ENCODE assay signal across 13 cellular contexts in the genomic region with DNA sequence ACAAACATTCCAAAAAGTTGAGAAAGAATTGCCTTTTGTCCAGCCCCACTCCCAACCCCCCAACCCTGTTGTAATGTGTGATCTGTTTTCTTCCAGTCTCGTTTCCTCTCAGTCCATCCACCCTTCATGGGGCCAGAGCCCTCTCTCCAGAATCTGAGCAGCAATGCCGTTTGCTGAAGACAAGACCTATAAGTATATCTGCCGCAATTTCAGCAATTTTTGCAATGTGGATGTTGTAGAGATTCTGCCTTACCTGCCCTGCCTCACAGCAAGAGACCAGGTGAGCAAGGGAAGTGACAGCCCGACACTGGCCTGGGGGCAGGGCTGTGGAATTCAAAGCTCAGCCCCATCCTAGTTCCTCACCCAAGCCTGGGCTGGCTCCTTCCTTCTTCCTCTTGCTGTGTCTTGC. TPM values are rescaled to one million over a fixed set of nuclear protein-coding genes. Genes with fewer than 3 reads are reported as not detected.
A peak's percentile ranks its signal among the peaks of the same experiment; 100 is the strongest.
DNase-seq lines count a peak whose midpoint lies in the region; ATAC-seq, FAIRE-seq and TF ChIP-seq lines count a peak whose summit lies in the region.
"Had no signal": no experiment of that assay in that cellular context is flagged by ENCODE, and none has a peak within 500 bp of the region (broad histone marks: within the 10 kb centered on the region; RNA-seq: fewer than 3 reads in every experiment).

No MANE protein-coding gene starts in this region.

- H3K27ac ChIP-seq in A549 (peak overlapping the region in 1 of 2 experiments; percentile 14; a peak in 1 of 6 replicates), DND-41 (ENCODE audit: low read length) (no peak overlapping the region), left lung (peak overlapping the region in 1 of 2 donors; percentile 28)
- H3K27ac ChIP-seq: cardiac muscle cell, gastroesophageal sphincter, VCaP had no signal

- peaks cover 5% of the 10 kb centered on the region for H3K4me1 Mint-ChIP-seq in activated CD8-positive, alpha-beta T cell treated with anti-CD3 and anti-CD28 coated beads for 36 hours (ENCODE audit: low read depth)

- no peak for FAIRE-seq in A549 (lab: Jason Lieb, UNC)

- no peaks in the 10 kb centered on the region for H3K9me3 Mint-ChIP-seq in activated CD8-positive, alpha-beta T cell treated with anti-CD3 and anti-CD28 coated beads for 36 hours
- H3K9me3 Mint-ChIP-seq: stimulated activated memory B cell treated with anti-CD40 and anti-IgM and Interleukin-4, amounts not matched to agents 10 μg/mL and 1 μg/mL and 100 μg/mL, for 72 hours had no signal

- no peak overlapping the region for H3K4me3 ChIP-seq in A549
- no peak overlapping the region for H3K4me3 ChIP-seq in DND-41 (ENCODE audit: low read depth in 1 of 2, low read length in 2 of 2)
- H3K4me3 ChIP-seq in left lung: no peak overlapping the region
- H3K4me3 ChIP-seq: cardiac muscle cell, gastroesophageal sphincter, HAP-1, upper lobe of left lung had no signal

- H3K36me3 ChIP-seq in DND-41 (ENCODE audit: insufficient read depth, low read length): peaks cover 43% of the 10 kb centered on the region
- peaks cover 0 to 51% of the 10 kb centered on the region in 2 donors for H3K36me3 ChIP-seq in left lung

- no peak overlapping the region for H3K9ac ChIP-seq in DND-41 (ENCODE audit: low read depth, low read length)

- H3K4me2 ChIP-seq in A549 (no peak overlapping the region), DND-41 (ENCODE audit: insufficient read depth, low read length) (no peak overlapping the region)

- TF ChIP-seq EP300 in A549 (IDR thresholded peaks at IDR 0.05): no peak

- POLR2A ChIA-PET in A549 (lab: Yijun Ruan, JAX): interaction anchor here (1.0 to 1.7 kb wide), 5 partner anchors 13 to 68 kb away, joined by 3 to 5 read pairs (median 4); partner anchors contain the start of genes AP5S1, CDC25B and CENPB
- POLR2A ChIA-PET in activated CD8-positive, alpha-beta T cell treated with anti-CD3 and anti-CD28 coated beads for 36 hours (lab: Charles Lee): interaction anchor here (1.1 kb wide), 1 partner anchor 10 kb away, joined by 3 read pairs; no protein-coding TSS in a partner anchor

- intact Hi-C loops in activated CD8-positive, alpha-beta T cell treated with anti-CD3 and anti-CD28 coated beads for 36 hours (cut with micrococcal nuclease): no loop called here
- intact Hi-C loops in left lung (cut with DNase I): no loop called here

- DNase-seq in A549 (ENCODE audit: low read depth in 1 of 2, low spot score in 1 of 2) (peak in 1 of 2 experiments; percentile 39), DND-41 (no peak), left lung (peak in 1 of 2 donors; percentile 19), LoVo (ENCODE audit: low spot score) (no peak)
- no peak for DNase-seq in activated CD8-positive, alpha-beta T cell treated with anti-CD3 and anti-CD28 coated beads for 36 hours
- no peak for DNase-seq in stimulated activated CD4-positive, alpha-beta T cell treated with anti-CD3 and anti-CD28 coated beads, Interleukin-15, amount 100 ng/mL, for 24 hours

- peaks cover 18% of the 10 kb centered on the region for H3K36me3 Mint-ChIP-seq in activated CD8-positive, alpha-beta T cell treated with anti-CD3 and anti-CD28 coated beads for 36 hours (ENCODE audit: low read depth)

- peaks cover 14% of the 10 kb centered on the region for H4K20me1 ChIP-seq in DND-41 (ENCODE audit: insufficient read depth, low read length)

- 71% methylated on average over 4 of the region's 4 CpGs for WGBS in A549 (ENCODE audit: missing lambda C conversion rate)

- CTCF ChIA-PET in A549 (lab: Yijun Ruan, JAX): interaction anchor here (0.6 to 8.8 kb wide), 49 partner anchors 11 to 231 kb away, joined by 3 to 132 read pairs (median 5); partner anchors contain the start of genes ADAM33, ADISSP, AP5S1 and CDC25B
- CTCF ChIA-PET in activated CD8-positive, alpha-beta T cell treated with anti-CD3 and anti-CD28 coated beads for 36 hours (lab: Charles Lee): interaction anchor here (0.7 to 3.2 kb wide), 29 partner anchors 10 to 281 kb away, joined by 3 to 25 read pairs (median 6); partner anchors contain the start of genes ADISSP, AP5S1 and CENPB

- TF ChIP-seq POLR2A in A549 (IDR thresholded peaks at IDR 0.05; ENCODE audit: low read length): no peak

- H3K4me1 ChIP-seq in A549 (0 out of 3 replicates have a peak, but pooled peaks cover 5% of the 10 kb centered on the region), DND-41 (ENCODE audit: insufficient read depth, low read length) (no peaks in the 10 kb centered on the region), left lung (peaks cover 0 to 18% of the 10 kb centered on the region in 2 donors)
- H3K4me1 ChIP-seq: HAP-1 had no signal

- no peak overlapping the region for H3K4me3 Mint-ChIP-seq in activated CD8-positive, alpha-beta T cell treated with anti-CD3 and anti-CD28 coated beads for 36 hours
- H3K4me3 Mint-ChIP-seq: stimulated activated memory B cell treated with anti-CD40 and anti-IgM and Interleukin-4, amounts not matched to agents 10 μg/mL and 1 μg/mL and 100 μg/mL, for 72 hours had no signal

- peak overlapping the region; percentile 10 for H3K27ac Mint-ChIP-seq in activated CD8-positive, alpha-beta T cell treated with anti-CD3 and anti-CD28 coated beads for 36 hours
- H3K27ac Mint-ChIP-seq: stimulated activated memory B cell treated with anti-CD40 and anti-IgM and Interleukin-4, amounts not matched to agents 10 μg/mL and 1 μg/mL and 100 μg/mL, for 72 hours had no signal

- no peak overlapping the region for H2AFZ ChIP-seq in DND-41 (ENCODE audit: low read depth, low read length)

- peak; percentile 68 to 80; a peak in 5 of 6 replicates for ATAC-seq in A549
- 0 out of 3 replicates have a peak, but pooled peaks have one; percentile 21 for ATAC-seq in DND-41 (ENCODE audit: insufficient read depth, low read depth)
- ATAC-seq in activated CD8-positive, alpha-beta T cell treated with anti-CD3 and anti-CD28 coated beads for 36 hours: no peak
- ATAC-seq in left lung: peak; percentile 49
- ATAC-seq in GM18909 (IDR thresholded peaks at IDR 0.05; ENCODE audit: poor library complexity, unreplicated experiment): no peak

- H3K79me2 ChIP-seq in DND-41 (ENCODE audit: insufficient read depth, low read length): peaks cover 40% of the 10 kb centered on the region

- no peaks in the 10 kb centered on the region for H3K27me3 Mint-ChIP-seq in activated CD8-positive, alpha-beta T cell treated with anti-CD3 and anti-CD28 coated beads for 36 hours
- H3K27me3 Mint-ChIP-seq: stimulated activated memory B cell treated with anti-CD40 and anti-IgM and Interleukin-4, amounts not matched to agents 10 μg/mL and 1 μg/mL and 100 μg/mL, for 72 hours had no signal

- H3K27me3 ChIP-seq in DND-41 (ENCODE audit: insufficient read depth, low read length, poor library complexity) (no peaks in the 10 kb centered on the region), left lung (no peaks in the 10 kb centered on the region)
- H3K27me3 ChIP-seq: cardiac muscle cell, gastroesophageal sphincter, upper lobe of left lung had no signal

- no peak for TF ChIP-seq RAD21 in A549 (conservative IDR thresholded peaks at IDR 0.05 in 1 of 2, IDR thresholded peaks at IDR 0.05 in 1 of 2)

- TF ChIP-seq CTCF in A549 (IDR thresholded peaks at IDR 0.05) (no peak), DND-41 (IDR thresholded peaks at IDR 0.05; ENCODE audit: borderline replicate concordance, extremely low read depth, low read length, poor library complexity, severe bottlenecking) (no peak), left lung (IDR thresholded peaks at IDR 0.05) (no peak)
- TF ChIP-seq CTCF in activated CD8-positive, alpha-beta T cell treated with anti-CD3 and anti-CD28 coated beads for 36 hours (IDR thresholded peaks at IDR 0.05): no peak

- H3K9me3 ChIP-seq in A549 (no peaks in the 10 kb centered on the region), DND-41 (ENCODE audit: insufficient read depth, low read length, severe bottlenecking) (no peaks in the 10 kb centered on the region), left lung (no peaks in the 10 kb centered on the region)
- H3K9me3 ChIP-seq: gastroesophageal sphincter, HAP-1, upper lobe of left lung had no signal

TF ChIP-seq in A549, 52 proteins besides CTCF, POLR2A, EP300 and RAD21 (continues in another document):
- TF ChIP-seq ZNF302 (CRISPR knock-in tag; IDR thresholded peaks at IDR 0.05): no peak
- TF ChIP-seq TP53 (CRISPR knock-in tag; IDR thresholded peaks at IDR 0.05): no peak
- TF ChIP-seq POLR2AphosphoS2 (conservative IDR thresholded peaks at IDR 0.05; ENCODE audit: low read length): no peak

RNA-seq across cellular contexts. Expression of gene MAVS, which starts 7.8 kb away (rescaled TPM):
- polyA plus RNA-seq in A549 (2011; rRNA removed) (18.9 and 25.7 TPM in 2 replicates), A549 (2017; fragmentation: RNase III; extraction: RNeasy Plus Mini Kit Qiagen cat#74134 plus additional on column Dnase treatment) (28.4 to 31.0 TPM (median 29.1 TPM) in 3 replicates)
- 11.0 and 15.5 TPM in 2 replicates for polyA plus RNA-seq in A549 (2012; cell fraction: cytosol; rRNA removed)
- polyA plus RNA-seq in A549 (2012; cell fraction: nucleus; rRNA removed): 27.5 and 30.4 TPM in 2 replicates
- 45.7 and 47.5 TPM in 2 replicates for polyA minus RNA-seq in A549 (2011; rRNA and poly(A)+ RNA removed)
- 10 to 100 TPM; 17.0 to 17.5 TPM for total RNA-seq in activated CD8-positive, alpha-beta T cell treated with anti-CD3 and anti-CD28 coated beads for 36 hours
- 10 to 100 TPM; 37.3 to 38.7 TPM for total RNA-seq in left lung

RNA-seq across cellular contexts. Expression of gene AP5S1, which starts 34.1 kb away (rescaled TPM):
- polyA plus RNA-seq in A549 (2011; rRNA removed) (10.2 and 11.8 TPM in 2 replicates), A549 (2017; fragmentation: RNase III; extraction: RNeasy Plus Mini Kit Qiagen cat#74134 plus additional on column Dnase treatment) (17.7 to 20.6 TPM (median 19.9 TPM) in 3 replicates)
- 15.6 and 19.0 TPM in 2 replicates for polyA plus RNA-seq in A549 (2012; cell fraction: cytosol; rRNA removed)
- polyA plus RNA-seq in A549 (2012; cell fraction: nucleus; rRNA removed): 15.2 and 20.0 TPM in 2 replicates
- polyA minus RNA-seq in A549 (2011; rRNA and poly(A)+ RNA removed): 21.2 and 27.1 TPM in 2 replicates
- 1 to 10 TPM; 7.4 to 8.6 TPM for total RNA-seq in activated CD8-positive, alpha-beta T cell treated with anti-CD3 and anti-CD28 coated beads for 36 hours
- total RNA-seq in left lung: 10 to 100 TPM; 12.7 to 13.6 TPM

RNA-seq across cellular contexts. Expression of gene PANK2, which starts 34.7 kb away (rescaled TPM):
- polyA plus RNA-seq in A549 (2011; rRNA removed) (39.3 and 45.9 TPM in 2 replicates), A549 (2017; fragmentation: RNase III; extraction: RNeasy Plus Mini Kit Qiagen cat#74134 plus additional on column Dnase treatment) (40.3 to 44.6 TPM (median 43.8 TPM) in 3 replicates)
- 22.6 and 24.5 TPM in 2 replicates for polyA plus RNA-seq in A549 (2012; cell fraction: cytosol; rRNA removed)
- 28.4 and 38.2 TPM in 2 replicates for polyA plus RNA-seq in A549 (2012; cell fraction: nucleus; rRNA removed)
- 35.8 and 40.1 TPM in 2 replicates for polyA minus RNA-seq in A549 (2011; rRNA and poly(A)+ RNA removed)
- total RNA-seq in activated CD8-positive, alpha-beta T cell treated with anti-CD3 and anti-CD28 coated beads for 36 hours: 10 to 100 TPM; 47.6 to 50.3 TPM
- total RNA-seq in left lung: 10 to 100 TPM; 39.4 to 47.8 TPM

RNA-seq across cellular contexts. Expression of gene CDC25B, which starts 58.4 kb away (rescaled TPM):
- polyA plus RNA-seq in A549 (2011; rRNA removed): 133 and 136 TPM in 2 replicates
- 173 and 193 TPM in 2 replicates for polyA plus RNA-seq in A549 (2012; cell fraction: cytosol; rRNA removed)
- 307 and 346 TPM in 2 replicates for polyA plus RNA-seq in A549 (2012; cell fraction: nucleus; rRNA removed)
- 129 to 150 TPM (median 140 TPM) in 3 replicates for polyA plus RNA-seq in A549 (2017; fragmentation: RNase III; extraction: RNeasy Plus Mini Kit Qiagen cat#74134 plus additional on column Dnase treatment)
- polyA minus RNA-seq in A549 (2011; rRNA and poly(A)+ RNA removed): 101 and 126 TPM in 2 replicates
- 10 to 100 TPM; 66.9 to 67.1 TPM for total RNA-seq in activated CD8-positive, alpha-beta T cell treated with anti-CD3 and anti-CD28 coated beads for 36 hours
- total RNA-seq in left lung: 100 to 1,000 TPM; 111 to 121 TPM

Comparison
In these comparisons a context has a peak if more than half of its experiments do, and no peak if none do; other contexts are left out.
1. ATAC-seq: peak in A549 (2 of 2), DND-41 (single experiment) and left lung (single experiment); none in activated CD8-positive, alpha-beta T cell treated with anti-CD3 and anti-CD28 coated beads for 36 hours (single experiment) and GM18909 (single experiment).